ENCODE assay signal across 12 cellular contexts in the genomic region with DNA sequence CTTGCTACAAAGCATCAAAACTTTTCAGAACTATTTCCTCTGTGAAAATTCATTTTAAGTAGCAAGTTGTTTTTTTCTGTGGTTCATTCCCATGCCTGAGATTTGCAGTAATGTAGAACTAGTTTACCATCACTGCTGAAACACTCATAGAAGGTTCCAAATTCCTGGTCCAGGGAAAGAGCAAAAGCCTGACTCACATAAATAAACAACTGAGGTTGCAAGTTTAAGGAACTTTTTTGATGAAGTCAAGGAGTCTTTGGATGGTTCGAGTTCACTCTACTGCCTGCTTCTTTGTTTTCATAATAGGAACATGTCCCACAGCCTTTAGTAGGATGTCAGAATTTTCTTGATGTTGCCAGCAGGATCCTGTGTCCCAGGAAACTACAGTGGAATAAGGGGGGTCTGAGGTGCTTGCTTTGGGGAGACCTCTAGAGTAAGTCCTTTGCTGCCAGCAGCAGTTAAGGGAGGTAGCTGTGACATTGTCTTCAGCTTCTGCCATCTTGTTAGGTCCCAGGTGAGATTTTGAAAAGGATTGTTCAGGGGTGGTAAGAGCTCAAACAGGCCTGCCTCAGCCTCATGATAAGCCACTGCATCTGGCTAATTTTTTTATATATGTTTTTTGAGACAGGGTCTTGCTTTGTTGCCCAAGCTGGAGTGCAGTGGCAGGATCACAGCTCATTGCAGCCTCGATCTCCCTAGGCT. TPM values are rescaled to one million over a fixed set of nuclear protein-coding genes. Genes with fewer than 3 reads are reported as not detected.
DNase-seq lines count a peak whose midpoint lies in the region; FAIRE-seq and TF ChIP-seq lines count a peak whose summit lies in the region.
"Had no signal": no experiment of that assay in that cellular context is flagged by ENCODE, and none has a peak within 500 bp of the region (broad histone marks: within the 10 kb centered on the region; RNA-seq: fewer than 3 reads in every experiment).

No MANE protein-coding gene starts in this region.

- no peaks in the 10 kb centered on the region for H3K27me3 Mint-ChIP-seq in Caco-2 (ENCODE audit: insufficient read depth, unreplicated experiment)
- H3K27me3 Mint-ChIP-seq: activated naive CD8-positive, alpha-beta T cell had no signal

- TF ChIP-seq CTCF in transverse colon (IDR thresholded peaks at IDR 0.05) (no peak), Caco-2 (IDR thresholded peaks at IDR 0.05; ENCODE audit: insufficient read depth in 1 of 2, low read depth in 1 of 2, low read length in 1 of 2, severe bottlenecking in 1 of 2, unreplicated experiment in 1 of 2) (no peak)

- WGBS in transverse colon (ENCODE audit: low coverage in 1 of 2), 2 donors: 95 to 100% methylated on average over 1 to 2 of the region's 2 CpGs

- no peak overlapping the region for H3K27ac Mint-ChIP-seq in Caco-2 (ENCODE audit: unreplicated experiment)
- H3K27ac Mint-ChIP-seq: activated naive CD8-positive, alpha-beta T cell had no signal

- peaks cover 81% of the 10 kb centered on the region for H3K36me3 Mint-ChIP-seq in Caco-2 (ENCODE audit: insufficient read depth, unreplicated experiment)

- DNase-seq in H54 (ENCODE audit: insufficient read length, low spot score) (peak; percentile 12), brain pericyte (ENCODE audit: low read depth, low spot score) (peak; percentile 37), iris pigment epithelial cell (ENCODE audit: low read depth) (peak; percentile 96), transverse colon (no peak), urothelium cell line (ENCODE audit: low spot score) (no peak), Caco-2 (no peak), NCI-H187 treated with DMSO at 0.1 percent for 48 hours (lab: John Stamatoyannopoulos, UW) (no peak)
- DNase-seq: DMS79 treated with DMSO at 0.1 percent for 48 hours, NCI-H1105 treated with DMSO at 0.1 percent for 48 hours, NCI-H510A treated with DMSO at 0.1 percent for 48 hours had no signal

- H3K4me1 Mint-ChIP-seq in Caco-2 (ENCODE audit: low read depth, unreplicated experiment): peaks cover 60% of the 10 kb centered on the region

- no peak for TF ChIP-seq EP300 in transverse colon (IDR thresholded peaks at IDR 0.05; ENCODE audit: low read depth)

- intact Hi-C loops in transverse colon (cut with DNase I; ENCODE audit: low total_unique reads): loop anchor here (5.0 to 10.0 kb wide), 2 partner anchors 42 to 200 kb away; partner anchors contain the start of gene ACSL3
- intact Hi-C loops in Caco-2 (cut with micrococcal nuclease; ENCODE audit: unreplicated experiment): no loop called here

- no peaks in the 10 kb centered on the region for H3K9me3 Mint-ChIP-seq in Caco-2 (ENCODE audit: unreplicated experiment)

- BruUV-seq in Caco-2 (replicated peaks; lab: Mats Ljungman, UMichigan): no TSS peak

- H3K4me1 ChIP-seq in transverse colon: peaks cover 0 to 43% (median 7%) of the 10 kb centered on the region in 4 donors
- peaks cover 32% of the 10 kb centered on the region for H3K4me1 ChIP-seq in Caco-2

- no peaks in the 10 kb centered on the region for H3K9me3 ChIP-seq in transverse colon
- H3K9me3 ChIP-seq in Caco-2: no peaks in the 10 kb centered on the region

- peaks cover 0 to 3% (median 0%) of the 10 kb centered on the region in 4 donors for H3K36me3 ChIP-seq in transverse colon
- H3K36me3 ChIP-seq in Caco-2 (ENCODE audit: control insufficient read depth, insufficient read depth, low read length): peaks cover 5% of the 10 kb centered on the region; the same call in 1 of the 2 replicates

- CTCF ChIA-PET in Caco-2 (lab: Charles Lee): interaction anchor here (0.7 to 1.9 kb wide), 3 partner anchors 18 to 197 kb away, joined by 3 to 8 read pairs (median 5); no protein-coding TSS in a partner anchor

- in situ Hi-C loops in transverse colon (cut with MboI; ENCODE audit: low pct_ligation_motif_present in 1 of 4, low pct_unique_long_range_greater_than_20kb in 1 of 4, low sequenced_read_pairs in 3 of 4): loop anchor here (10.0 to 25.0 kb wide), 3 partner anchors 192 to 220 kb away; no protein-coding TSS in a partner anchor

- POLR2A ChIA-PET in Caco-2 (lab: Charles Lee): interaction anchor here (1.1 kb wide), 1 partner anchor 196 kb away, joined by 3 read pairs; no protein-coding TSS in a partner anchor

- no peak overlapping the region for H3K4me3 Mint-ChIP-seq in Caco-2 (ENCODE audit: unreplicated experiment)
- H3K4me3 Mint-ChIP-seq: activated naive CD8-positive, alpha-beta T cell had no signal

- TF ChIP-seq POLR2A in H54 (IDR thresholded peaks at IDR 0.05; ENCODE audit: low read depth, low read length) (no peak), transverse colon (IDR thresholded peaks at IDR 0.05) (no peak)

- FAIRE-seq in H54 (lab: Jason Lieb, UNC) (peak; percentile 33), urothelium cell line (lab: Jason Lieb, UNC) (no peak)

- H3K27ac ChIP-seq in transverse colon: peak overlapping the region; percentile 17 to 65 (median 41)
- H3K27ac ChIP-seq: RWPE1 had no signal

- H3K4me3 ChIP-seq in transverse colon: no peak overlapping the region
- no peak overlapping the region for H3K4me3 ChIP-seq in Caco-2 (ENCODE audit: low read depth, low read length)

- H3K27me3 ChIP-seq in transverse colon: no peaks in the 10 kb centered on the region
- no peaks in the 10 kb centered on the region for H3K27me3 ChIP-seq in Caco-2 (replicated peaks; ENCODE audit: control insufficient read depth, insufficient read depth, low read length)

RNA-seq across cellular contexts. Expression of gene ACSL3, which starts 43.9 kb away (rescaled TPM):
- total RNA-seq in transverse colon: 10 to 100 TPM; 22.4 to 54.1 (median 42.3) TPM
- 181 and 185 TPM in 2 replicates for total RNA-seq in Caco-2 (2022)

Comparison
In these comparisons a context has a peak if more than half of its experiments do, and no peak if none do; other contexts are left out.
1. DNase-seq: peak in H54 (single experiment), brain pericyte (single experiment) and iris pigment epithelial cell (single experiment); none in transverse colon (single experiment), urothelium cell line (single experiment), Caco-2 (0 of 2) and NCI-H187 treated with DMSO at 0.1 percent for 48 hours (single experiment).